Comparison of ENCODE assay signal across 9 cellular contexts in the genomic region with DNA sequence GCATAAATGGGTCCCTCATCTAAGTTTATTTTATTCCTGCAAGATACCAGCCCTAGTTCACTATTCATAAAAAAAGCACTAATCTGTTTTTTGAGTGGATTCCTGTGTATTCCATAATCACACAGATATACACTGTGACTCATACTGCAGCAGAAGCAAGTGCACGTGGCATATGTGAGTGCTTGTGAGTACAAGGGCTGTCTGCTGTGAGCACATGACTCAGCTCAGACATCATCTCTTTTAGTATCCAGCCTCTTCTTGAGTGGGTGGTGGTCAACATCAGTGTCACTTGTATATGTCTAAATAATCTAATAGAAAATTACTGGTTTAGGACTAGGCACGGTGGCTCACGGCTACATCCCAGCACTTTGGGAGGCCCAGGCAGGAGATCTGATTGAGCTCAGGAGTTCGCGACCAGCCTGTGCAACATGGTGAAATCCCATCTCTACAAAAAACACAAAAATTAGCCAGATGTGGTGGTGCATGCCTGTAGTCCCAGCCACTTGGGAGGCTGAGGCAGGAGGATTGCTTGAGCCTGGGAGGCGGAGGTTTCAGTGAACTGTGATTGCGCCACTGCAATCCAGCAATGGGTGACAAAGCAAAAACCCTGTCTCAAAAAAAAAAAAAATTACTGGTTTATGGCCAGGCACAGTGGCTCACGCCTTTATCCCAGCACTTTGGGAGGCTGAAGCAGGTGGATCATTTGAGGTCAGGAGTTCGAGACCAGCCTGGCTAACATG. TPM values are rescaled to one million over a fixed set of nuclear protein-coding genes. Genes with fewer than 3 reads are reported as not detected.
DNase-seq lines count a peak whose midpoint lies in the region; TF ChIP-seq lines count a peak whose summit lies in the region.
"Had no signal": no experiment of that assay in that cellular context is flagged by ENCODE, and none has a peak within 500 bp of the region (broad histone marks: within the 10 kb centered on the region; RNA-seq: fewer than 3 reads in every experiment).

No MANE protein-coding gene starts in this region.

- H3K36me3 ChIP-seq in mesenchymal stem cell (ENCODE audit: control insufficient read depth in 1 of 2, insufficient read depth in 2 of 2, low read depth in 1 of 2, low read length in 2 of 2): peaks cover 30 to 35% of the 10 kb centered on the region in 2 experiments
- peaks cover 0 to 27% (median 0%) of the 10 kb centered on the region in 3 donors for H3K36me3 ChIP-seq in Peyer's patch
- no peaks in the 10 kb centered on the region for H3K36me3 ChIP-seq in colonic mucosa

- no peak overlapping the region for H2BK15ac ChIP-seq in mesenchymal stem cell (ENCODE audit: low read depth, poor library complexity, severe bottlenecking)

- H2BK5ac ChIP-seq in mesenchymal stem cell (ENCODE audit: low read depth, low read length, poor library complexity, severe bottlenecking): no peak overlapping the region

- H3K27ac ChIP-seq in mesenchymal stem cell (ENCODE audit: low read length, poor library complexity, severe bottlenecking) (peak overlapping the region; percentile 43), Peyer's patch (peak overlapping the region in 2 of 4 donors; percentile 38 to 49), colonic mucosa (no peak overlapping the region), coronary artery (peak overlapping the region in 1 of 2 donors; percentile 13)

- no peak for TF ChIP-seq POLR2A in Peyer's patch (IDR thresholded peaks at IDR 0.05)

- H3K27me3 ChIP-seq in mesenchymal stem cell (ENCODE audit: control insufficient read depth in 1 of 2, insufficient read depth in 1 of 2, low read length in 2 of 2) (no peaks in the 10 kb centered on the region), Peyer's patch (no peaks in the 10 kb centered on the region), colonic mucosa (no peaks in the 10 kb centered on the region)

- no peak overlapping the region for H3K23ac ChIP-seq in mesenchymal stem cell (ENCODE audit: low read length in 2 of 2)

- peaks cover 19% of the 10 kb centered on the region for H3K79me1 ChIP-seq in mesenchymal stem cell (replicated peaks; ENCODE audit: low read length, poor library complexity, severe bottlenecking)

- H2BK12ac ChIP-seq in mesenchymal stem cell (ENCODE audit: low read length in 2 of 2): no peak overlapping the region

- H3K9me3 ChIP-seq in mesenchymal stem cell (ENCODE audit: control insufficient read depth, low read length) (no peaks in the 10 kb centered on the region), Peyer's patch (no peaks in the 10 kb centered on the region), colonic mucosa (no peaks in the 10 kb centered on the region)

- H2AK5ac ChIP-seq in mesenchymal stem cell (ENCODE audit: low read length, severe bottlenecking): no peak overlapping the region

- no peak overlapping the region for H2AFZ ChIP-seq in mesenchymal stem cell (ENCODE audit: low read depth, low read length)

- DNase-seq in AG08396 (ENCODE audit: low spot score) (peak; percentile 95), LHCN-M2 (ENCODE audit: low read depth) (peak; percentile 94), choroid plexus epithelial cell (ENCODE audit: low read depth) (peak; percentile 98), mesenchymal stem cell (peak; percentile 99), putamen (ENCODE audit: low spot score) (no peak), Peyer's patch (no peak), colonic mucosa (no peak), coronary artery (ENCODE audit: low spot score) (no peak)
- DNase-seq: Calu3 had no signal

- WGBS in mesenchymal stem cell: 71% methylated on average over 8 of the region's 9 CpGs

- H4K8ac ChIP-seq in mesenchymal stem cell (ENCODE audit: low read length): no peak overlapping the region

- H4K91ac ChIP-seq in mesenchymal stem cell (ENCODE audit: low read length): no peak overlapping the region

- intact Hi-C loops in colonic mucosa (cut with DNase I): no loop called here

- H3K4ac ChIP-seq in mesenchymal stem cell (ENCODE audit: low read depth in 1 of 2, low read length in 2 of 2): peak overlapping the region in 1 of 2 experiments; percentile 62

- no peak overlapping the region for H2BK120ac ChIP-seq in mesenchymal stem cell (ENCODE audit: low read depth, low read length)

- no peak overlapping the region for H3K18ac ChIP-seq in mesenchymal stem cell (ENCODE audit: low read depth in 1 of 2, low read length in 2 of 2)

- peak overlapping the region; percentile 81 for H3K9ac ChIP-seq in mesenchymal stem cell (ENCODE audit: low read length)
- no peak overlapping the region for H3K9ac ChIP-seq in colonic mucosa (ENCODE audit: low read depth in 2 of 2, low read length in 2 of 2)

- no peak overlapping the region for H3K4me2 ChIP-seq in mesenchymal stem cell (ENCODE audit: low read length, poor library complexity, severe bottlenecking)

- H3K4me3 ChIP-seq in choroid plexus epithelial cell (ENCODE audit: low read depth, low read length) (no peak overlapping the region), mesenchymal stem cell (ENCODE audit: insufficient read depth in 1 of 2, low read depth in 1 of 2, low read length in 2 of 2) (no peak overlapping the region), Peyer's patch (no peak overlapping the region), colonic mucosa (no peak overlapping the region), coronary artery (no peak overlapping the region)

- TF ChIP-seq CTCF in choroid plexus epithelial cell (conservative IDR thresholded peaks at IDR 0.05; ENCODE audit: low read depth, low read length): no peak
- no peak for TF ChIP-seq CTCF in Peyer's patch (IDR thresholded peaks at IDR 0.05)
- TF ChIP-seq CTCF in colonic mucosa (IDR thresholded peaks at IDR 0.05): no peak
- TF ChIP-seq CTCF in coronary artery (IDR thresholded peaks at IDR 0.05): no peak

- no peak overlapping the region for H3K14ac ChIP-seq in mesenchymal stem cell (ENCODE audit: low read length in 2 of 2)

- peaks cover 7% of the 10 kb centered on the region for H3K4me1 ChIP-seq in mesenchymal stem cell (ENCODE audit: control insufficient read depth, insufficient read depth, low read depth, low read length)
- peaks cover 0 to 15% (median 0%) of the 10 kb centered on the region in 4 donors for H3K4me1 ChIP-seq in Peyer's patch
- H3K4me1 ChIP-seq in colonic mucosa: peaks cover 5% of the 10 kb centered on the region

RNA-seq across cellular contexts. Expression of a gene that starts 49.8 kb away (rescaled TPM):
- total RNA-seq in LHCN-M2 (2014; rRNA removed) (117 and 118 TPM in 2 replicates), Peyer's patch (10 to 100 TPM; 46.4 to 79.7 (median 65.7) TPM), colonic mucosa (10 to 100 TPM; 72.2 to 99.5 TPM)
- 40.9 TPM for polyA plus RNA-seq in LHCN-M2 (2012)
- 53.0 TPM for polyA plus RNA-seq in mesenchymal stem cell (2013, experiment 1 of 2)
- 54.4 TPM for polyA plus RNA-seq in mesenchymal stem cell (2013, experiment 2 of 2)

Comparison
In these comparisons a context has a peak if more than half of its experiments do, and no peak if none do; other contexts are left out.
1. DNase-seq: peak in AG08396 (single experiment), LHCN-M2 (single experiment), choroid plexus epithelial cell (single experiment) and mesenchymal stem cell (single experiment); none in putamen (single experiment), Peyer's patch (0 of 3), colonic mucosa (single experiment) and coronary artery (single experiment).